ENCODE assay signal across 8 cellular contexts in the genomic region with DNA sequence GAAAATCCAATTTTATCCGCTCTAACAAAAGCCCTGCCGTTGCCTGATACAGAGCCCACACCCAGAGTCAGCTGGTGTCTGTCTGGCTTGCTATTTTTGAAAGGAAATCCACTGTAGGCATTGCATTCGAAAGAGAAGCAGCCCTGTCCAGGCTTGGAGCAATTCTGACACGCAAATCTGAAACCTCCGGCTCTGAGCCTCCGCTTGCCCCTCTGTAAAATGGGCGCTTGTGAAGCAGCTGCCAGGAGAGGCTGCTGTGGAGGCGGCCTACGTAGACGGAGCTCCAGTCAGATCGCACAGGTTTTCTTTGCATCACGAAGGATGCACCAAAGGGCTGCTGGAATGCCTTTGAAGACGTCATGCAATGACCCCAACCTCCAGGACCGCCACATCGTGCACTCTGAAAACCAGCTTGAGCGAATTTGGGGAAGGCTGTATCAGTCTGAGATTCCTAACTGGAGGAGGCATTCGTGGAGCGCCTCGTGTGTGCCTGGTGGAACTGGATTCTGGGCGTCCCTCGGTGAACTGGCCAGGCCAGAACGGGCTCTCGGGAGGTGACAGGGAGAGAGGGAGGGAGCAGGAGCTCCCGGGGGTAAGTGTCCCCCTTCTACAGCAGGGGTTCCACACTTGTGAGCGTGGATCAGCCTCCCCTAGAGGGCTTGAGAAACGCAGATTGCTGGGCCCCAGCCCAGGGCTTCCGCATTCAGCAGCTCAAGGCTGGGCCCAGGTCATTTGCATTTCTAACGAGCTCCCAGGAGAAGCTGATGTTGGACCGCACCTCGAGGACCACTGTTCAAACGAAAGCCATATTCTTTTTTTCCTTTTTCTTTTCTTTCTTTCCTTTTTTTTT.
DNase-seq lines count a peak whose midpoint lies in the region; ATAC-seq, FAIRE-seq and TF ChIP-seq lines count a peak whose summit lies in the region.

No MANE protein-coding gene starts in this region.

- H3K9ac ChIP-seq in fibroblast of lung (ENCODE audit: insufficient read depth, low read length) = no peak overlapping the region

- H3K4me3 ChIP-seq in fibroblast of lung (replicated peaks in 1 of 4; ENCODE audit: control extremely low read depth in 1 of 4, insufficient read depth in 1 of 4, low read depth in 3 of 4, low read length in 4 of 4) (peak overlapping the region in 2 of 4 experiments; percentile 48 to 86), neuron (ENCODE audit: low read length) (peak overlapping the region; percentile 42)

- H3K4me1 ChIP-seq in fibroblast of lung (ENCODE audit: control insufficient read depth, extremely low read depth, insufficient read depth, low read length) (no peaks in the 10 kb centered on the region), neuron (ENCODE audit: insufficient read depth, low read length) (peaks cover 4% of the 10 kb centered on the region)

- TF ChIP-seq POLR2A in GM12891 (IDR thresholded peaks at IDR 0.05; ENCODE audit: low read depth, low read length) = no peak

- H3K9me3 ChIP-seq in fibroblast of lung (ENCODE audit: control insufficient read depth, insufficient read depth, low read depth, low read length) (no peaks in the 10 kb centered on the region), neuron (ENCODE audit: low read length) (peaks cover 5% of the 10 kb centered on the region)

- TF ChIP-seq CTCF in fibroblast of lung (conservative IDR thresholded peaks at IDR 0.05 in 1 of 2, IDR thresholded peaks at IDR 0.05 in 1 of 2; ENCODE audit: low read depth in 1 of 2, low read length in 2 of 2) = no peak

- H3K27me3 ChIP-seq in fibroblast of lung (ENCODE audit: control insufficient read depth, insufficient read depth, low read length) (no peaks in the 10 kb centered on the region), neuron (ENCODE audit: insufficient read depth, low read length) (no peaks in the 10 kb centered on the region)

- ATAC-seq in HG02642 (IDR thresholded peaks at IDR 0.05; ENCODE audit: poor library complexity, unreplicated experiment) (peak; percentile 11), GM18868 (IDR thresholded peaks at IDR 0.05; ENCODE audit: unreplicated experiment) (no peak)

- no peaks in the 10 kb centered on the region for H3K79me2 ChIP-seq in fibroblast of lung (ENCODE audit: control insufficient read depth, insufficient read depth, low read length)

- H3K4me2 ChIP-seq in fibroblast of lung (ENCODE audit: extremely low read depth, insufficient read depth, low read length) = peak overlapping the region; percentile 65

- no peak overlapping the region for H2AFZ ChIP-seq in fibroblast of lung (ENCODE audit: low read length)
- no peak overlapping the region for H2AFZ ChIP-seq in neuron (ENCODE audit: low read depth, low read length)

- H3K36me3 ChIP-seq in fibroblast of lung (ENCODE audit: control insufficient read depth, insufficient read depth, low read length) = no peaks in the 10 kb centered on the region
- H3K36me3 ChIP-seq in neuron (ENCODE audit: insufficient read depth, low read length) = no peaks in the 10 kb centered on the region

- H4K20me1 ChIP-seq in fibroblast of lung (ENCODE audit: control insufficient read depth, extremely low read depth, insufficient read depth, low read length) = no peaks in the 10 kb centered on the region

- DNase-seq in GM12891 (ENCODE audit: insufficient read length, low spot score) = peak; percentile 44
- peak; percentile 25 for DNase-seq in activated CD4-positive, alpha-beta T cell treated with anti-CD3 and anti-CD28 coated beads, Interleukin-2, amount 50 U/mL, for 1 hour
- DNase-seq in fibroblast of lung (ENCODE audit: low read depth in 2 of 2) = peak; percentile 33 to 70
- no peak for DNase-seq in DMS114 treated with DMSO at 0.1 percent for 48 hours (lab: John Stamatoyannopoulos, UW; ENCODE audit: unreplicated experiment)
- no peak for DNase-seq in Kasumi-1 (lab: John Stamatoyannopoulos, UW)

- peak; percentile 35 for FAIRE-seq in GM12891 (lab: Jason Lieb, UNC)

- no peak overlapping the region for H3K27ac ChIP-seq in fibroblast of lung (ENCODE audit: insufficient read depth, low read length)

TF ChIP-seq in GM12891, 5 proteins besides CTCF, POLR2A, EP300 and RAD21:
- TF ChIP-seq TAF1 (IDR thresholded peaks at IDR 0.05; ENCODE audit: low read depth, low read length) (0 out of 2 replicates have a peak, but pooled peaks have one; percentile 14), POU2F2 (IDR thresholded peaks at IDR 0.05; ENCODE audit: low read depth, low read length) (0 out of 2 replicates have a peak, but pooled peaks have one; percentile 15), SPI1 (IDR thresholded peaks at IDR 0.05; ENCODE audit: low read depth, low read length) (no peak)

Comparison
In these comparisons a context has a peak if more than half of its experiments do, and no peak if none do; other contexts are left out.
1. DNase-seq: peak in GM12891 (single experiment), activated CD4-positive, alpha-beta T cell treated with anti-CD3 and anti-CD28 coated beads, Interleukin-2, amount 50 U/mL, for 1 hour (single experiment) and fibroblast of lung (2 of 2); none in DMS114 treated with DMSO at 0.1 percent for 48 hours (single experiment) and Kasumi-1 (0 of 2).